Comparison of ENCODE assay signal across 13 cellular contexts in genomic region chr6:111803384-111803783, GRCh38.
DNase-seq lines count a peak whose midpoint lies in the region; ATAC-seq, FAIRE-seq and TF ChIP-seq lines count a peak whose summit lies in the region.
"Had no signal": no experiment of that assay in that cellular context is flagged by ENCODE, and none has a peak within 500 bp of the region (broad histone marks: within the 10 kb centered on the region; RNA-seq: fewer than 3 reads in every experiment).

No MANE protein-coding gene starts in this region.

- intact Hi-C loops in activated CD4-positive, alpha-beta T cell treated with anti-CD3 and anti-CD28 coated beads, Interleukin-2, amount 10 ng/mL, durations not matched to agents 24 days and 14 days (cut with micrococcal nuclease): loop anchor here (1.0 to 10.0 kb wide), 2 partner anchors 10 to 319 kb away; partner anchors contain the start of gene REV3L
- intact Hi-C loops in esophagus squamous epithelium (cut with DNase I): no loop called here
- intact Hi-C loops in pancreas (cut with DNase I): no loop called here

- peak overlapping the region; percentile 99 for H3K27ac Mint-ChIP-seq in activated CD4-positive, alpha-beta T cell treated with anti-CD3 and anti-CD28 coated beads, Interleukin-2, amount 10 ng/mL, durations not matched to agents 24 days and 14 days

- H3K27ac ChIP-seq in esophagus squamous epithelium (peak overlapping the region in 3 of 4 donors; percentile 42 to 70 (median 59)), pancreas (no peak overlapping the region)
- H3K27ac ChIP-seq: epithelial cell of prostate, VCaP had no signal

- no peaks in the 10 kb centered on the region for H3K9me3 ChIP-seq in esophagus squamous epithelium
- no peaks in the 10 kb centered on the region for H3K9me3 ChIP-seq in pancreas

- no peak overlapping the region for H3K4me3 ChIP-seq in esophagus squamous epithelium
- H3K4me3 ChIP-seq in pancreas: no peak overlapping the region

- no peak for ATAC-seq in pancreas

- 67 to 76% methylated on average over 1 of the region's 1 CpG for WGBS in esophagus squamous epithelium, 2 donors
- 83 to 88% methylated on average over 1 of the region's 1 CpG for WGBS in pancreas, 2 donors

- no peak for FAIRE-seq in pancreas (lab: Jason Lieb, UNC)
- FAIRE-seq: A204.1 had no signal

- H3K36me3 Mint-ChIP-seq in activated CD4-positive, alpha-beta T cell treated with anti-CD3 and anti-CD28 coated beads, Interleukin-2, amount 10 ng/mL, durations not matched to agents 24 days and 14 days (ENCODE audit: low read depth): peaks cover 58% of the 10 kb centered on the region

- H3K9me3 Mint-ChIP-seq in activated CD4-positive, alpha-beta T cell treated with anti-CD3 and anti-CD28 coated beads, Interleukin-2, amount 10 ng/mL, durations not matched to agents 24 days and 14 days: no peaks in the 10 kb centered on the region

- H3K4me3 Mint-ChIP-seq in activated CD4-positive, alpha-beta T cell treated with anti-CD3 and anti-CD28 coated beads, Interleukin-2, amount 10 ng/mL, durations not matched to agents 24 days and 14 days: peak overlapping the region; percentile 82

- peaks cover 86% of the 10 kb centered on the region for H3K4me1 Mint-ChIP-seq in activated CD4-positive, alpha-beta T cell treated with anti-CD3 and anti-CD28 coated beads, Interleukin-2, amount 10 ng/mL, durations not matched to agents 24 days and 14 days

- DNase-seq in activated CD4-positive, alpha-beta T cell treated with anti-CD3 and anti-CD28 coated beads, Interleukin-2, amount 10 ng/mL, durations not matched to agents 24 days and 14 days: no peak
- DNase-seq in activated CD4-positive, alpha-beta T cell treated with anti-CD3 and anti-CD28 coated beads for 4 hours: no peak
- DNase-seq in activated CD4-positive, alpha-beta T cell treated with anti-CD3 and anti-CD28 coated beads, Interleukin-2, amount 50 U/mL, for 48 hours: peak; percentile 47 to 61
- no peak for DNase-seq in esophagus squamous epithelium (lab: John Stamatoyannopoulos, UW)
- DNase-seq in stimulated activated CD4-positive, alpha-beta T cell treated with anti-CD3 and anti-CD28 coated beads, Interleukin-4, amount 100 ng/mL, for 24 hours: peak; percentile 58
- no peak for DNase-seq in pancreas
- DNase-seq in NCI-H1417 (lab: John Stamatoyannopoulos, UW): no peak
- DNase-seq in dedifferentiated amniotic fluid mesenchymal stem cell (ENCODE audit: extremely low spot score): no peak
- DNase-seq: anterior cingulate cortex, GOT3 had no signal

- H3K4me1 ChIP-seq in esophagus squamous epithelium (peaks cover 0 to 46% (median 15%) of the 10 kb centered on the region in 3 donors), pancreas (no peaks in the 10 kb centered on the region)

- TF ChIP-seq POLR2A in esophagus squamous epithelium (IDR thresholded peaks at IDR 0.05): no peak

- H3K27me3 Mint-ChIP-seq in activated CD4-positive, alpha-beta T cell treated with anti-CD3 and anti-CD28 coated beads, Interleukin-2, amount 10 ng/mL, durations not matched to agents 24 days and 14 days: no peaks in the 10 kb centered on the region

- H3K27me3 ChIP-seq in esophagus squamous epithelium (no peaks in the 10 kb centered on the region), pancreas (no peaks in the 10 kb centered on the region)

- TF ChIP-seq CTCF in esophagus squamous epithelium (IDR thresholded peaks at IDR 0.05) (no peak), pancreas (IDR thresholded peaks at IDR 0.05) (no peak)

- H3K36me3 ChIP-seq in esophagus squamous epithelium (no peaks in the 10 kb centered on the region), pancreas (no peaks in the 10 kb centered on the region)

Comparison
In these comparisons a context has a peak if more than half of its experiments do, and no peak if none do; other contexts are left out.
1. DNase-seq: peak in activated CD4-positive, alpha-beta T cell treated with anti-CD3 and anti-CD28 coated beads, Interleukin-2, amount 50 U/mL, for 48 hours (2 of 2) and stimulated activated CD4-positive, alpha-beta T cell treated with anti-CD3 and anti-CD28 coated beads, Interleukin-4, amount 100 ng/mL, for 24 hours (single experiment); none in activated CD4-positive, alpha-beta T cell treated with anti-CD3 and anti-CD28 coated beads, Interleukin-2, amount 10 ng/mL, durations not matched to agents 24 days and 14 days (single experiment), activated CD4-positive, alpha-beta T cell treated with anti-CD3 and anti-CD28 coated beads for 4 hours (0 of 2), esophagus squamous epithelium (single experiment), pancreas (0 of 6), NCI-H1417 (0 of 3) and dedifferentiated amniotic fluid mesenchymal stem cell (single experiment).
2. H3K27ac ChIP-seq: peak in esophagus squamous epithelium (3 of 4); none in pancreas (0 of 4).